13 cellular contexts compared by ENCODE assay signal in genomic region chr14:99561827-99562226, GRCh38. TPM values are rescaled to one million over a fixed set of nuclear protein-coding genes. Genes with fewer than 3 reads are reported as not detected.
DNase-seq lines count a peak whose midpoint lies in the region; ATAC-seq and TF ChIP-seq lines count a peak whose summit lies in the region.
"Had no signal": no experiment of that assay in that cellular context is flagged by ENCODE, and none has a peak within 500 bp of the region (broad histone marks: within the 10 kb centered on the region; RNA-seq: fewer than 3 reads in every experiment).

No MANE protein-coding gene starts in this region.

- H3K4me3 ChIP-seq in esophagus squamous epithelium (no peak overlapping the region), sigmoid colon (no peak overlapping the region)

- H3K36me3 ChIP-seq in esophagus squamous epithelium (no peaks in the 10 kb centered on the region), sigmoid colon (no peaks in the 10 kb centered on the region)

- TF ChIP-seq EP300 in sigmoid colon (IDR thresholded peaks at IDR 0.05): no peak

- intact Hi-C loops in esophagus squamous epithelium (cut with DNase I): no loop called here
- intact Hi-C loops in sigmoid colon (cut with DNase I): loop anchor here (5.0 kb wide), 2 partner anchors 40 kb away; partner anchors contain the start of gene CCDC85C

- H3K4me1 ChIP-seq in esophagus squamous epithelium: peaks cover 61 to 79% (median 61%) of the 10 kb centered on the region in 3 donors
- H3K4me1 ChIP-seq in sigmoid colon: peaks cover 0 to 86% (median 79%) of the 10 kb centered on the region in 4 donors

- H3K27me3 ChIP-seq in esophagus squamous epithelium: no peaks in the 10 kb centered on the region
- no peaks in the 10 kb centered on the region for H3K27me3 ChIP-seq in sigmoid colon

- peak; percentile 24 for DNase-seq in NCI-H146 (lab: John Stamatoyannopoulos, UW)
- DNase-seq in NCI-H146 treated with DMSO at 0.1 percent for 48 hours (lab: John Stamatoyannopoulos, UW; ENCODE audit: unreplicated experiment): no peak
- peak; percentile 54 for DNase-seq in NCI-H774 (lab: John Stamatoyannopoulos, UW)
- DNase-seq in esophagus squamous epithelium (lab: John Stamatoyannopoulos, UW): no peak
- no peak for DNase-seq in sigmoid colon
- no peak for DNase-seq in EL
- no peak for DNase-seq in NCI-H187 (lab: John Stamatoyannopoulos, UW)
- DNase-seq: activated CD4-positive, alpha-beta memory T cell treated with anti-CD3 and anti-CD28 coated beads for 36 hours; activated naive CD8-positive, alpha-beta T cell treated with anti-CD3 and anti-CD28 coated beads, Interleukin-2, amount 50 U/mL, for 24 hours; activated T-cell treated with anti-CD3 and anti-CD28 coated beads, Interleukin-2, amount 50 U/mL, for 72 hours; CD8-positive, alpha-beta T cell; NCI-H2171 had no signal

- TF ChIP-seq CTCF in esophagus squamous epithelium (IDR thresholded peaks at IDR 0.05) (no peak), sigmoid colon (IDR thresholded peaks at IDR 0.05) (no peak)

- 36 to 42% methylated on average over 10 to 11 of the region's 13 CpGs for WGBS in esophagus squamous epithelium, 2 donors
- WGBS in sigmoid colon, 2 donors: 64 to 81% methylated on average over 13 of the region's 13 CpGs

- TF ChIP-seq POLR2A in esophagus squamous epithelium (IDR thresholded peaks at IDR 0.05): no peak
- no peak for TF ChIP-seq POLR2A in sigmoid colon (IDR thresholded peaks at IDR 0.05)

- H3K9me3 ChIP-seq in esophagus squamous epithelium: no peaks in the 10 kb centered on the region
- H3K9me3 ChIP-seq in sigmoid colon: no peaks in the 10 kb centered on the region

- no peak for ATAC-seq in GM19452 (IDR thresholded peaks at IDR 0.05; ENCODE audit: unreplicated experiment)
- ATAC-seq: activated naive CD8-positive, alpha-beta T cell treated with anti-CD3 and anti-CD28 coated beads, Interleukin-2, amount 50 U/mL, for 24 hours; activated T-cell treated with anti-CD3 and anti-CD28 coated beads, Interleukin-2, amount 50 U/mL, for 72 hours; CD8-positive, alpha-beta T cell had no signal

- H3K27ac ChIP-seq in esophagus squamous epithelium (peak overlapping the region; percentile 75 to 97 (median 82)), sigmoid colon (peak overlapping the region; percentile 81 to 94 (median 88))

RNA-seq across cellular contexts. Expression of gene CCDC85C, which starts 42.2 kb away (rescaled TPM):
- total RNA-seq in esophagus squamous epithelium (10 to 100 TPM; 23.4 to 52.0 (median 27.1) TPM), sigmoid colon (10 to 100 TPM; 11.4 to 31.9 (median 23.9) TPM)
- 10 to 100 TPM; 12.6 to 79.0 (median 49.9) TPM for polyA plus RNA-seq in sigmoid colon

Comparison
In these comparisons a context has a peak if more than half of its experiments do, and no peak if none do; other contexts are left out.
1. DNase-seq: peak in NCI-H146 (single experiment) and NCI-H774 (single experiment); none in NCI-H146 treated with DMSO at 0.1 percent for 48 hours (single experiment), esophagus squamous epithelium (single experiment), sigmoid colon (single experiment), EL (single experiment) and NCI-H187 (0 of 2).